31 cellular contexts compared by ENCODE assay signal in genomic region chr4:111601671-111602070, GRCh38.
"Had no signal": no experiment of that assay in that cellular context is flagged by ENCODE, and none has a peak within 500 bp of the region (broad histone marks: within the 10 kb centered on the region; RNA-seq: fewer than 3 reads in every experiment).

No MANE protein-coding gene starts in this region.

- DNase-seq: activated CD4-positive, alpha-beta T cell treated with anti-CD3 and anti-CD28 coated beads, Interleukin-2, amount 10 ng/mL, durations not matched to agents 24 days and 14 days; activated CD4-positive, alpha-beta T cell treated with anti-CD3 and anti-CD28 coated beads, Interleukin-2, amount 50 U/mL, for 4 hours; activated CD8-positive, alpha-beta T cell treated with anti-CD3 and anti-CD28 coated beads for 36 hours; activated gamma-delta T cell; activated naive CD4-positive, alpha-beta T cell treated with Interleukin-2 at 50 U/mL for 16 hours; activated naive CD8-positive, alpha-beta T cell treated with anti-CD3 and anti-CD28 coated beads, Interleukin-2, amount 10 ng/mL, durations not matched to agents 7 days and 5 days; activated T-cell treated with anti-CD3 and anti-CD28 coated beads, Interleukin-2, amount 50 U/mL, for 1 hour; activated T-cell treated with anti-CD3 and anti-CD28 coated beads, Interleukin-2, amount 50 U/mL, for 72 hours; amygdala; body of pancreas; Karpas-422; MG63; NCI-H1048; NCI-H1105 treated with DMSO at 0.1 percent for 48 hours; NCI-H1436; NCI-H1694; NCI-H1930; NCI-H2081 treated with DMSO at 0.1 percent for 48 hours; NCI-H226; NCI-H446 treated with DMSO at 0.1 percent for 48 hours; NCI-H524; NCI-H69; Peyer's patch; SIG-M5; SW 1271; T1000 had no signal

- H3K4me3 ChIP-seq: ascending aorta, body of pancreas, breast epithelium, MG63, Peyer's patch had no signal

- H3K27me3 ChIP-seq: ascending aorta, body of pancreas, breast epithelium, MG63, Peyer's patch had no signal

- H3K27ac ChIP-seq: ascending aorta, body of pancreas, breast epithelium, Peyer's patch, RWPE1 had no signal

- H3K36me3 ChIP-seq: ascending aorta, breast epithelium, MG63, Peyer's patch had no signal

- ATAC-seq: activated CD8-positive, alpha-beta T cell treated with anti-CD3 and anti-CD28 coated beads for 36 hours; activated T-cell treated with anti-CD3 and anti-CD28 coated beads, Interleukin-2, amount 50 U/mL, for 72 hours; activated T-helper 17 cell treated with anti-CD3 and anti-CD28 coated beads, Interleukin-2, amount 50 U/mL, for 72 hours; body of pancreas; Right ventricle myocardium inferior had no signal

- H3K9me3 ChIP-seq: ascending aorta, body of pancreas, breast epithelium, MG63, Peyer's patch had no signal

- H3K4me1 ChIP-seq: ascending aorta, body of pancreas, breast epithelium, Peyer's patch had no signal
